ENCODE assay signal across 18 cellular contexts in the genomic region with DNA sequence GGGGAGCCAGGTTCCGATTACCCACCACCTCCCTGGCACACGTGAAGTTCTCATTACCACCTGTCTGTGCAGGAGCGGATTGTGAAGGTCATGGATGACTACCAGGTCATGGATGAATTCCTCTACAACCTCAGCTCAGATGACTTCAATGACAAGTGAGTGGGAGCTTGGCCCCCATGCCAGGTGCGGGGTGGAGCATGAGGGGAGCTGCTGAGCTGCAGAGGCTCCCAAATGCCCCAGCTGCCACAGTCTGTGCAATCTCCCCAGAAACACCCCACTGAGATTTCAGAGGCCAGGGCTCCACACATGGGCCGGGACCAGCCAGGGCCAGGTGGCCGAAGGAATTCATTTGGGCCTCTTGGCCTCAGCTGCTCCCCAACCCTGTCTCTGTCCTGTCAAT.
"Had no signal": no experiment of that assay in that cellular context is flagged by ENCODE, and none has a peak within 500 bp of the region (broad histone marks: within the 10 kb centered on the region; RNA-seq: fewer than 3 reads in every experiment).

No MANE protein-coding gene starts in this region.

- H3K36me3 ChIP-seq: breast epithelium, ovary, uterus had no signal

- H3K36me3 Mint-ChIP-seq: activated naive CD8-positive, alpha-beta T cell treated with anti-CD3 and anti-CD28 coated beads for 36 hours had no signal

- H3K27me3 Mint-ChIP-seq: activated CD4-positive, alpha-beta memory T cell treated with anti-CD3 and anti-CD28 coated beads, Interleukin-2, amount 10 ng/mL, durations not matched to agents 7 days and 5 days; activated naive CD8-positive, alpha-beta T cell treated with anti-CD3 and anti-CD28 coated beads for 36 hours had no signal

- H3K9me3 ChIP-seq: breast epithelium, esophagus muscularis mucosa, left lung, ovary, stomach, thoracic aorta, uterus had no signal

- H3K4me1 ChIP-seq: breast epithelium, left lung, uterus had no signal

- H3K27ac ChIP-seq: breast epithelium, esophagus muscularis mucosa, left lung, ovary, stomach, thoracic aorta, uterus had no signal

- DNase-seq: activated CD4-positive, alpha-beta memory T cell treated with anti-CD3 and anti-CD28 coated beads, Interleukin-2, amount 10 ng/mL, durations not matched to agents 7 days and 5 days; activated CD4-positive, CD25-positive, alpha-beta regulatory T cell treated with anti-CD3 and anti-CD28 coated beads, Interleukin-2, amount 50 U/mL, for 72 hours; activated gamma-delta T cell treated with Interleukin-2 at 50 U/mL for 16 hours; activated naive CD8-positive, alpha-beta T cell treated with anti-CD3 and anti-CD28 coated beads for 36 hours; activated T-cell treated with anti-CD3 and anti-CD28 coated beads, Interleukin-2, amount 50 U/mL, for 72 hours; anterior cingulate cortex; glutamatergic neuron; mesendoderm; ovary; stimulated activated CD4-positive, alpha-beta T cell treated with anti-CD3 and anti-CD28 coated beads, Interleukin-4, amount 100 ng/mL, for 1 hour; stimulated activated CD8-positive, alpha-beta memory T cell treated with anti-CD3 and anti-CD28 coated beads, Interleukin-4, amount 100 ng/mL, for 48 hours; stomach; uterus had no signal

- H3K27ac Mint-ChIP-seq: activated CD4-positive, alpha-beta memory T cell treated with anti-CD3 and anti-CD28 coated beads, Interleukin-2, amount 10 ng/mL, durations not matched to agents 7 days and 5 days; activated naive CD8-positive, alpha-beta T cell treated with anti-CD3 and anti-CD28 coated beads for 36 hours; activated T-cell treated with anti-CD3 and anti-CD28 coated beads, Interleukin-2, amount 50 U/mL, for 72 hours had no signal

- H3K4me3 Mint-ChIP-seq: activated CD4-positive, alpha-beta memory T cell treated with anti-CD3 and anti-CD28 coated beads, Interleukin-2, amount 10 ng/mL, durations not matched to agents 7 days and 5 days; activated naive CD8-positive, alpha-beta T cell treated with anti-CD3 and anti-CD28 coated beads for 36 hours; activated T-cell treated with anti-CD3 and anti-CD28 coated beads, Interleukin-2, amount 50 U/mL, for 72 hours; neural crest cell had no signal

- H3K4me3 ChIP-seq: breast epithelium, esophagus muscularis mucosa, left lung, ovary, stomach, thoracic aorta, uterus had no signal

- ATAC-seq: activated T-cell treated with anti-CD3 and anti-CD28 coated beads, Interleukin-2, amount 50 U/mL, for 72 hours; left lung had no signal

- H3K4me1 Mint-ChIP-seq: activated CD4-positive, alpha-beta memory T cell treated with anti-CD3 and anti-CD28 coated beads, Interleukin-2, amount 10 ng/mL, durations not matched to agents 7 days and 5 days; activated naive CD8-positive, alpha-beta T cell treated with anti-CD3 and anti-CD28 coated beads for 36 hours; neural crest cell had no signal

- H3K27me3 ChIP-seq: breast epithelium, esophagus muscularis mucosa, left lung, ovary, stomach, uterus had no signal
